1 cellular context compared by ENCODE assay signal in genomic region chr20:5780233-5781217, GRCh38.
A peak's percentile ranks its signal among the peaks of the same experiment; 100 is the strongest.
TF ChIP-seq lines count a peak whose summit lies in the region.

No MANE protein-coding gene starts in this region.

TF ChIP-seq in K562, 482 proteins besides CTCF, POLR2A, EP300 and RAD21 (continued from another document and continues in another):
- TF ChIP-seq, protein P1, sequence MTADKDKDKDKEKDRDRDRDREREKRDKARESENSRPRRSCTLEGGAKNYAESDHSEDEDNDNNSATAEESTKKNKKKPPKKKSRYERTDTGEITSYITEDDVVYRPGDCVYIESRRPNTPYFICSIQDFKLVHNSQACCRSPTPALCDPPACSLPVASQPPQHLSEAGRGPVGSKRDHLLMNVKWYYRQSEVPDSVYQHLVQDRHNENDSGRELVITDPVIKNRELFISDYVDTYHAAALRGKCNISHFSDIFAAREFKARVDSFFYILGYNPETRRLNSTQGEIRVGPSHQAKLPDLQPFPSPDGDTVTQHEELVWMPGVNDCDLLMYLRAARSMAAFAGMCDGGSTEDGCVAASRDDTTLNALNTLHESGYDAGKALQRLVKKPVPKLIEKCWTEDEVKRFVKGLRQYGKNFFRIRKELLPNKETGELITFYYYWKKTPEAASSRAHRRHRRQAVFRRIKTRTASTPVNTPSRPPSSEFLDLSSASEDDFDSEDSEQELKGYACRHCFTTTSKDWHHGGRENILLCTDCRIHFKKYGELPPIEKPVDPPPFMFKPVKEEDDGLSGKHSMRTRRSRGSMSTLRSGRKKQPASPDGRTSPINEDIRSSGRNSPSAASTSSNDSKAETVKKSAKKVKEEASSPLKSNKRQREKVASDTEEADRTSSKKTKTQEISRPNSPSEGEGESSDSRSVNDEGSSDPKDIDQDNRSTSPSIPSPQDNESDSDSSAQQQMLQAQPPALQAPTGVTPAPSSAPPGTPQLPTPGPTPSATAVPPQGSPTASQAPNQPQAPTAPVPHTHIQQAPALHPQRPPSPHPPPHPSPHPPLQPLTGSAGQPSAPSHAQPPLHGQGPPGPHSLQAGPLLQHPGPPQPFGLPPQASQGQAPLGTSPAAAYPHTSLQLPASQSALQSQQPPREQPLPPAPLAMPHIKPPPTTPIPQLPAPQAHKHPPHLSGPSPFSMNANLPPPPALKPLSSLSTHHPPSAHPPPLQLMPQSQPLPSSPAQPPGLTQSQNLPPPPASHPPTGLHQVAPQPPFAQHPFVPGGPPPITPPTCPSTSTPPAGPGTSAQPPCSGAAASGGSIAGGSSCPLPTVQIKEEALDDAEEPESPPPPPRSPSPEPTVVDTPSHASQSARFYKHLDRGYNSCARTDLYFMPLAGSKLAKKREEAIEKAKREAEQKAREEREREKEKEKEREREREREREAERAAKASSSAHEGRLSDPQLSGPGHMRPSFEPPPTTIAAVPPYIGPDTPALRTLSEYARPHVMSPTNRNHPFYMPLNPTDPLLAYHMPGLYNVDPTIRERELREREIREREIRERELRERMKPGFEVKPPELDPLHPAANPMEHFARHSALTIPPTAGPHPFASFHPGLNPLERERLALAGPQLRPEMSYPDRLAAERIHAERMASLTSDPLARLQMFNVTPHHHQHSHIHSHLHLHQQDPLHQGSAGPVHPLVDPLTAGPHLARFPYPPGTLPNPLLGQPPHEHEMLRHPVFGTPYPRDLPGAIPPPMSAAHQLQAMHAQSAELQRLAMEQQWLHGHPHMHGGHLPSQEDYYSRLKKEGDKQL (CRISPR knock-in tag; IDR thresholded peaks at IDR 0.05; ENCODE audit: borderline replicate concordance): no peak
- TF ChIP-seq ZNF766 (CRISPR knock-in tag; conservative IDR thresholded peaks at IDR 0.05) (peak; percentile 91), ARNT (IDR thresholded peaks at IDR 0.05) (peak in 1 of 2 experiments; percentile 75; a peak in 1 of 4 replicates), HSF4 (CRISPR knock-in tag; IDR thresholded peaks at IDR 0.05; ENCODE audit: borderline replicate concordance) (no peak), MAFK (IDR thresholded peaks at IDR 0.05; ENCODE audit: low read length) (peak; percentile 60; the same call in 1 of the 2 replicates), ARID1B (IDR thresholded peaks at IDR 0.05) (peak; percentile 58; the same call in 1 of the 2 replicates), JUND (IDR thresholded peaks at IDR 0.05; ENCODE audit: borderline replicate concordance, low read depth, low read length) (peak; percentile 60; the same call in 1 of the 2 replicates), JUND (tag; IDR thresholded peaks at IDR 0.05; ENCODE audit: borderline replicate concordance, low read depth, low read length) (peak; percentile 67; the same call in 2 of the 3 replicates), PURB (CRISPR knock-in tag; IDR thresholded peaks at IDR 0.05; ENCODE audit: low read depth) (no peak), NFE2L1 (tag; IDR thresholded peaks at IDR 0.05; ENCODE audit: borderline replicate concordance, low read depth) (peak; percentile 12; the same call in 1 of the 2 replicates), GATA2 (CRISPR knock-in tag; IDR thresholded peaks at IDR 0.05) (peak; percentile 70), RCOR1 (IDR thresholded peaks at IDR 0.05; ENCODE audit: borderline replicate concordance in 1 of 2, low read depth in 2 of 2, low read length in 2 of 2) (0 out of 4 replicates have a peak, but pooled peaks of 1 of the 2 experiments have one; percentile 4), RFX5 (IDR thresholded peaks at IDR 0.05; ENCODE audit: low read depth, low read length) (no peak), ZNF408 (CRISPR knock-in tag; IDR thresholded peaks at IDR 0.05; ENCODE audit: low read depth) (no peak), ZBTB11 (CRISPR knock-in tag; IDR thresholded peaks at IDR 0.05) (no peak), ZNF316 (IDR thresholded peaks at IDR 0.05) (peak; percentile 61; the same call in 1 of the 2 replicates), ZEB2 (IDR thresholded peaks at IDR 0.05) (no peak), MCM2 (IDR thresholded peaks at IDR 0.05; ENCODE audit: low read depth) (no peak), SMARCA4 (IDR thresholded peaks at IDR 0.05) (peak; percentile 79), ZNF592 (IDR thresholded peaks at IDR 0.05) (peak; percentile 89), MAFG (tag; conservative IDR thresholded peaks at IDR 0.05) (peak; percentile 76), ZBTB17 (CRISPR knock-in tag; IDR thresholded peaks at IDR 0.05) (no peak), MTA2 (IDR thresholded peaks at IDR 0.05; ENCODE audit: low read depth) (no peak), NR3C1 (CRISPR knock-in tag; IDR thresholded peaks at IDR 0.05) (no peak), SMC3 (conservative IDR thresholded peaks at IDR 0.05; ENCODE audit: insufficient read depth, low read depth, low read length) (no peak), L3MBTL2 (IDR thresholded peaks at IDR 0.05) (peak; percentile 63)
- TF ChIP-seq, protein P2, sequence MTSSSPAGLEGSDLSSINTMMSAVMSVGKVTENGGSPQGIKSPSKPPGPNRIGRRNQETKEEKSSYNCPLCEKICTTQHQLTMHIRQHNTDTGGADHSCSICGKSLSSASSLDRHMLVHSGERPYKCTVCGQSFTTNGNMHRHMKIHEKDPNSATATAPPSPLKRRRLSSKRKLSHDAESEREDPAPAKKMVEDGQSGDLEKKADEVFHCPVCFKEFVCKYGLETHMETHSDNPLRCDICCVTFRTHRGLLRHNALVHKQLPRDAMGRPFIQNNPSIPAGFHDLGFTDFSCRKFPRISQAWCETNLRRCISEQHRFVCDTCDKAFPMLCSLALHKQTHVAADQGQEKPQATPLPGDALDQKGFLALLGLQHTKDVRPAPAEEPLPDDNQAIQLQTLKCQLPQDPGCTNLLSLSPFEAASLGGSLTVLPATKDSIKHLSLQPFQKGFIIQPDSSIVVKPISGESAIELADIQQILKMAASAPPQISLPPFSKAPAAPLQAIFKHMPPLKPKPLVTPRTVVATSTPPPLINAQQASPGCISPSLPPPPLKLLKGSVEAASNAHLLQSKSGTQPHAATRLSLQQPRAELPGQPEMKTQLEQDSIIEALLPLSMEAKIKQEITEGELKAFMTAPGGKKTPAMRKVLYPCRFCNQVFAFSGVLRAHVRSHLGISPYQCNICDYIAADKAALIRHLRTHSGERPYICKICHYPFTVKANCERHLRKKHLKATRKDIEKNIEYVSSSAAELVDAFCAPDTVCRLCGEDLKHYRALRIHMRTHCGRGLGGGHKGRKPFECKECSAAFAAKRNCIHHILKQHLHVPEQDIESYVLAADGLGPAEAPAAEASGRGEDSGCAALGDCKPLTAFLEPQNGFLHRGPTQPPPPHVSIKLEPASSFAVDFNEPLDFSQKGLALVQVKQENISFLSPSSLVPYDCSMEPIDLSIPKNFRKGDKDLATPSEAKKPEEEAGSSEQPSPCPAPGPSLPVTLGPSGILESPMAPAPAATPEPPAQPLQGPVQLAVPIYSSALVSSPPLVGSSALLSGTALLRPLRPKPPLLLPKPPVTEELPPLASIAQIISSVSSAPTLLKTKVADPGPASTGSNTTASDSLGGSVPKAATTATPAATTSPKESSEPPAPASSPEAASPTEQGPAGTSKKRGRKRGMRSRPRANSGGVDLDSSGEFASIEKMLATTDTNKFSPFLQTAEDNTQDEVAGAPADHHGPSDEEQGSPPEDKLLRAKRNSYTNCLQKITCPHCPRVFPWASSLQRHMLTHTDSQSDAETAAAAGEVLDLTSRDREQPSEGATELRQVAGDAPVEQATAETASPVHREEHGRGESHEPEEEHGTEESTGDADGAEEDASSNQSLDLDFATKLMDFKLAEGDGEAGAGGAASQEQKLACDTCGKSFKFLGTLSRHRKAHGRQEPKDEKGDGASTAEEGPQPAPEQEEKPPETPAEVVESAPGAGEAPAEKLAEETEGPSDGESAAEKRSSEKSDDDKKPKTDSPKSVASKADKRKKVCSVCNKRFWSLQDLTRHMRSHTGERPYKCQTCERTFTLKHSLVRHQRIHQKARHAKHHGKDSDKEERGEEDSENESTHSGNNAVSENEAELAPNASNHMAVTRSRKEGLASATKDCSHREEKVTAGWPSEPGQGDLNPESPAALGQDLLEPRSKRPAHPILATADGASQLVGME (CRISPR knock-in tag; IDR thresholded peaks at IDR 0.05): no peak
- TF ChIP-seq, protein P3, sequence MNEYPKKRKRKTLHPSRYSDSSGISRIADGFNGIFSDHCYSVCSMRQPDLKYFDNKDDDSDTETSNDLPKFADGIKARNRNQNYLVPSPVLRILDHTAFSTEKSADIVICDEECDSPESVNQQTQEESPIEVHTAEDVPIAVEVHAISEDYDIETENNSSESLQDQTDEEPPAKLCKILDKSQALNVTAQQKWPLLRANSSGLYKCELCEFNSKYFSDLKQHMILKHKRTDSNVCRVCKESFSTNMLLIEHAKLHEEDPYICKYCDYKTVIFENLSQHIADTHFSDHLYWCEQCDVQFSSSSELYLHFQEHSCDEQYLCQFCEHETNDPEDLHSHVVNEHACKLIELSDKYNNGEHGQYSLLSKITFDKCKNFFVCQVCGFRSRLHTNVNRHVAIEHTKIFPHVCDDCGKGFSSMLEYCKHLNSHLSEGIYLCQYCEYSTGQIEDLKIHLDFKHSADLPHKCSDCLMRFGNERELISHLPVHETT (CRISPR knock-in tag; conservative IDR thresholded peaks at IDR 0.05 in 1 of 2, IDR thresholded peaks at IDR 0.05 in 1 of 2): peak in 1 of 2 experiments; percentile 37; a peak in 1 of 4 replicates
